Comparison of ENCODE assay signal across 8 cellular contexts in genomic region chr18:961644-962355, GRCh38. TPM values are rescaled to one million over a fixed set of nuclear protein-coding genes. Genes with fewer than 3 reads are reported as not detected.
DNase-seq lines count a peak whose midpoint lies in the region; ATAC-seq, FAIRE-seq and TF ChIP-seq lines count a peak whose summit lies in the region.

No MANE protein-coding gene starts in this region.

- H3K27me3 ChIP-seq in PC-3 (ENCODE audit: low read length) (peaks cover 19% of the 10 kb centered on the region), heart right ventricle (peaks cover 0 to 29% (median 7%) of the 10 kb centered on the region in 7 donors), gastrocnemius medialis (no peaks in the 10 kb centered on the region)

- ATAC-seq in PC-3, result peak; percentile 31; the same call in 1 of the 2 replicates
- peak in 1 of 8 donors; percentile 61 for ATAC-seq in heart right ventricle
- no peak for ATAC-seq in gastrocnemius medialis
- ATAC-seq in GM18511 (IDR thresholded peaks at IDR 0.05; ENCODE audit: unreplicated experiment), result no peak

- no peaks in the 10 kb centered on the region for H3K79me2 ChIP-seq in PC-3 (ENCODE audit: low read length)

- 10 to 12% methylated on average over 19 of the region's 19 CpGs for WGBS in heart right ventricle, 2 donors

- no peak overlapping the region for H3K27ac ChIP-seq in PC-3 (ENCODE audit: low read length)
- H3K27ac ChIP-seq in heart right ventricle, result peak overlapping the region in 3 of 10 donors; percentile 4 to 67 (median 49)
- no peak overlapping the region for H3K27ac ChIP-seq in gastrocnemius medialis

- POLR2A ChIA-PET in PC-3 (lab: Charles Lee; ENCODE audit: unreplicated experiment), result no interaction called here

- H3K36me3 ChIP-seq in PC-3 (ENCODE audit: low read depth, low read length), result no peaks in the 10 kb centered on the region
- H3K36me3 ChIP-seq in heart right ventricle, result no peaks in the 10 kb centered on the region
- no peaks in the 10 kb centered on the region for H3K36me3 ChIP-seq in gastrocnemius medialis

- in situ Hi-C loops in gastrocnemius medialis (cut with MboI; ENCODE audit: low sequenced_read_pairs in 4 of 4), result no loop called here

- CTCF ChIA-PET in PC-3 (lab: Charles Lee), result interaction anchor here (0.5 to 0.7 kb wide), 5 partner anchors 52 to 679 kb away, joined by 3 to 5 read pairs (median 4); no protein-coding TSS in a partner anchor

- H3K9me3 ChIP-seq in PC-3 (ENCODE audit: low read length), result no peaks in the 10 kb centered on the region
- no peaks in the 10 kb centered on the region for H3K9me3 ChIP-seq in heart right ventricle
- no peaks in the 10 kb centered on the region for H3K9me3 ChIP-seq in gastrocnemius medialis

- TF ChIP-seq CTCF in AG10803 (conservative IDR thresholded peaks at IDR 0.05; ENCODE audit: low read length), result peak; percentile 91
- peak; percentile 93 for TF ChIP-seq CTCF in PC-3 (conservative IDR thresholded peaks at IDR 0.05; ENCODE audit: low read depth, low read length)
- TF ChIP-seq CTCF in heart right ventricle (IDR thresholded peaks at IDR 0.05), result peak; percentile 82 to 92 (median 89)
- TF ChIP-seq CTCF in gastrocnemius medialis (IDR thresholded peaks at IDR 0.05 in 4 of 5, conservative IDR thresholded peaks at IDR 0.05 in 1 of 5), result peak; percentile 14 to 71 (median 45)

- peak overlapping the region; percentile 71 for H3K4me2 ChIP-seq in PC-3 (ENCODE audit: low read length)

- peak; percentile 45 for DNase-seq in AG10803 (ENCODE audit: low read depth)
- DNase-seq in GM19239 (ENCODE audit: insufficient read length, low spot score), result peak; percentile 20
- DNase-seq in PC-3, result peak; percentile 70
- peak; percentile 4 for DNase-seq in activated gamma-delta T cell treated with anti-CD3 and anti-CD28 coated beads, Interleukin-2, amount 50 U/mL, for 16 hours (ENCODE audit: low read depth)
- peak; percentile 17 to 28 for DNase-seq in heart right ventricle
- DNase-seq in gastrocnemius medialis, result no peak
- no peak for DNase-seq in NCI-H2081 treated with DMSO at 0.1 percent for 48 hours (lab: John Stamatoyannopoulos, UW)

- no peaks in the 10 kb centered on the region for H3K9me2 ChIP-seq in PC-3 (replicated peaks; ENCODE audit: low read length)

- TF ChIP-seq POLR2A in gastrocnemius medialis (IDR thresholded peaks at IDR 0.05), result no peak

- peak; percentile 82 for FAIRE-seq in GM19239 (lab: Jason Lieb, UNC)

- H3K4me1 ChIP-seq in PC-3 (ENCODE audit: insufficient read depth, low read length), result peaks cover 4% of the 10 kb centered on the region; the same call in 1 of the 2 replicates
- H3K4me1 ChIP-seq in heart right ventricle, result peaks cover 0 to 7% (median 0%) of the 10 kb centered on the region in 9 donors
- no peaks in the 10 kb centered on the region for H3K4me1 ChIP-seq in gastrocnemius medialis

- peak overlapping the region; percentile 63 for H3K4me3 ChIP-seq in AG10803 (ENCODE audit: low read length)
- H3K4me3 ChIP-seq in PC-3 (ENCODE audit: low read length), result peak overlapping the region; percentile 50
- H3K4me3 ChIP-seq in heart right ventricle, result peak overlapping the region in 9 of 10 donors; percentile 7 to 52 (median 43)
- peak overlapping the region; percentile 17 to 34 (median 26) for H3K4me3 ChIP-seq in gastrocnemius medialis

- H4K20me1 ChIP-seq in PC-3 (ENCODE audit: low read length), result no peaks in the 10 kb centered on the region

- no TSS peak for BruUV-seq in PC-3 (replicated peaks; lab: Mats Ljungman, UMichigan)

- H3F3A ChIP-seq in PC-3 (ENCODE audit: low read length, unreplicated experiment), result no peaks in the 10 kb centered on the region

- H3K9ac ChIP-seq in PC-3 (ENCODE audit: low read length), result no peak overlapping the region

- H2AFZ ChIP-seq in PC-3 (ENCODE audit: low read length), result peak overlapping the region; percentile 73

- intact Hi-C loops in PC-3 (cut with micrococcal nuclease) (loop anchor here (1.0 kb wide), 2 partner anchors 59 to 96 kb away; no protein-coding TSS in a partner anchor), heart right ventricle (cut with DNase I) (loop anchor here in 6 of 10 donors (5.0 to 10.0 kb wide), 3 partner anchors 94 to 99 kb away; no protein-coding TSS in a partner anchor), gastrocnemius medialis (cut with DNase I; ENCODE audit: low total_unique reads) (no loop called here)

RNA-seq across cellular contexts. Expression of gene ADCYAP1, which starts 57.1 kb away (rescaled TPM):
- 0.36 TPM in 1 of 2 replicates, not detected in the other for total RNA-seq in PC-3 (2014; rRNA removed)
- total RNA-seq in heart right ventricle, result 1 to 10 TPM in 1 of 10 donors, under 1 TPM in 7, not detected in 2; 0.09 to 2.7 (median 0.17) TPM
- under 1 TPM; 0.13 to 0.29 TPM for polyA plus RNA-seq in heart right ventricle
- not detected for total RNA-seq in gastrocnemius medialis

Comparison
In these comparisons a context has a peak if more than half of its experiments do, and no peak if none do; other contexts are left out.
1. DNase-seq: peak in AG10803 (single experiment), GM19239 (single experiment), PC-3 (single experiment), activated gamma-delta T cell treated with anti-CD3 and anti-CD28 coated beads, Interleukin-2, amount 50 U/mL, for 16 hours (single experiment) and heart right ventricle (2 of 2); none in gastrocnemius medialis (0 of 2) and NCI-H2081 treated with DMSO at 0.1 percent for 48 hours (single experiment).
2. Peak in every context shown above with its lines, with median percentiles within 50 percentile points of each other: H3K4me3 ChIP-seq and CTCF ChIP-seq.